26 cellular contexts compared by ENCODE assay signal in the genomic region with DNA sequence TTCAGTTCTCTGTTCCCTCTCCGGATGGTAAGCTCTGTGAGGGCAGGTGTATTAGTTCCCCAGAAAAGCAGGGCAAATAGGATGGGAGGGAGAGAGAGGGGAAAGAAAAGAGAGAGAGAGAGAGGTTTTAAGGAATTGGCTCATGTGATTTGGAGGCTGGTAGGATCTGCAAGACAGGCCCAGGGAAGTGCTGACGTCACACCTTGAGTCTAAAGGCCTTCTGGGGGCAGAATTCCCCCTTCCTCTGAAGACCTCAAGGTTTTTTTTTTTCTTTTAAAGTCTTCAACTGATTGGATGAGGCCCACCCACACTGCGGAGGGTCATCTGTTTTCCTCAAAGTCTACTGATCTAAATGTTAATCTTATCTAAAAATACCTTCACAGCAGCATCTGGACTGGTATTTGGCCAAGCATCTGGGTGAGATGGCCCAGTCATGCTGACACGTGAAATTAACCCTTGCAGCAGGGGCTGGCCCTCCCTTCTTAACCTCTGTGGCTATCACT.
"Had no signal": no experiment of that assay in that cellular context is flagged by ENCODE, and none has a peak within 500 bp of the region (broad histone marks: within the 10 kb centered on the region; RNA-seq: fewer than 3 reads in every experiment).

No MANE protein-coding gene starts in this region.

- DNase-seq: activated B cell treated with CpG ODN at 0.5 μM for 24 hours; activated CD4-positive, alpha-beta T cell treated with anti-CD3 and anti-CD28 coated beads, Interleukin-2, amount 50 U/mL, for 1 hour; activated CD8-positive, alpha-beta T cell treated with anti-CD3 and anti-CD28 coated beads for 36 hours; activated naive CD4-positive, alpha-beta T cell; activated T-cell treated with anti-CD3 and anti-CD28 coated beads for 4 hours; activated T-cell treated with anti-CD3 and anti-CD28 coated beads, Interleukin-2, amount 50 U/mL, for 72 hours; effector memory CD4-positive, alpha-beta T cell; foreskin keratinocyte; left lung; mucosa of descending colon; posterior cingulate gyrus; stimulated activated CD4-positive, alpha-beta T cell treated with anti-CD3 and anti-CD28 coated beads, Interleukin-1b, Interleukin-23, amount 100 ng/mL, for 48 hours; stimulated activated CD4-positive, alpha-beta T cell treated with anti-CD3 and anti-CD28 coated beads, Interleukin-4, amount 100 ng/mL, for 4 hours; stimulated activated CD8-positive, alpha-beta memory T cell treated with anti-CD3 and anti-CD28 coated beads, Interleukin-4, amount 100 ng/mL, for 48 hours; stimulated activated naive CD8-positive, alpha-beta T cell treated with anti-CD3 and anti-CD28 coated beads, Interleukin-15, amount 100 ng/mL, for 72 hours; substantia nigra; SW 1271; uterus had no signal

- H3K27ac ChIP-seq: breast epithelium, foreskin keratinocyte, left lung had no signal

- FAIRE-seq: colon, islet of Langerhans had no signal

- H3K4me3 ChIP-seq: breast epithelium, left lung, lung, mucosa of descending colon, smooth muscle cell, uterus had no signal

- H3K36me3 ChIP-seq: breast epithelium, left lung, uterus had no signal

- ATAC-seq: activated CD8-positive, alpha-beta T cell treated with anti-CD3 and anti-CD28 coated beads for 36 hours; activated naive CD4-positive, alpha-beta T cell treated with anti-CD3 and anti-CD28 coated beads, Interleukin-2, amount 50 U/mL, for 72 hours; activated T-cell treated with anti-CD3 and anti-CD28 coated beads, Interleukin-2, amount 50 U/mL, for 72 hours; foreskin keratinocyte; left lung; mucosa of descending colon; natural killer cell treated with Interleukin-12 subunit alpha and Interleukin-12 subunit beta and Interleukin-15 and Interleukin-18, amount 100 ng/mL, for 72 hours; stimulated activated memory B cell treated with anti-CD40 and anti-IgM and Interleukin-4, amounts not matched to agents 10 μg/mL and 1 μg/mL and 100 μg/mL, for 72 hours; stimulated activated naive CD8-positive, alpha-beta T cell treated with anti-CD3 and anti-CD28 coated beads, Interleukin-15, amount 100 ng/mL, for 72 hours had no signal

- H3K9me3 ChIP-seq: breast epithelium, left lung, mucosa of descending colon, uterus had no signal

- H3K4me2 ChIP-seq: smooth muscle cell had no signal

- H3K27me3 ChIP-seq: breast epithelium, foreskin keratinocyte, left lung, uterus had no signal

- H3K4me1 ChIP-seq: breast epithelium, foreskin keratinocyte, uterus had no signal
